1 cellular context compared by ENCODE assay signal in the genomic region with DNA sequence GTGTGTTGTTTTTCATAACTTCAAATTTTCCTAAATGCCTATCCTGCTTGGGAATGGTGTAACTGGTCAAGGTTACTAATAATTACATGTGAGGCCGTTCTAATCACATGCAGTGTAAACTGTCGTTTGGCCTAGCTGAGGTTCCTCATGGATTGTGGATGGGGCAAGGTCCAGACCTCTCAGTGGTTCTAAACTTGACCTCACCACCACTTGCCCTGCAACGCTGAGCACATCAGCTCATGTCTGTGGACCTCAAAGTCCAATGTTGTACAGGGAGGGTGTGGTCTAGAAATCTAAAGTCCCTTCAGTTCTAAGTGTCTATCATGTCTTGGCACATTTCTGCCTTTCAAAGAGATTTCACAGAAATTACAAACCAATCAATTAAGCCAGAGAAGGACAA.
TF ChIP-seq lines count a peak whose summit lies in the region.

No MANE protein-coding gene starts in this region.

TF ChIP-seq in HepG2, 621 proteins besides CTCF, POLR2A, EP300 and RAD21:
- TF ChIP-seq SIN3A (IDR thresholded peaks at IDR 0.05; ENCODE audit: borderline replicate concordance, low read depth, low read length) (no peak), NCOR1 (IDR thresholded peaks at IDR 0.05; ENCODE audit: borderline replicate concordance, low read length) (peak; percentile 35; the same call in 1 of the 2 replicates), HNF4A (CRISPR knock-in tag; IDR thresholded peaks at IDR 0.05) (peak; percentile 44), RARA (CRISPR knock-in tag; IDR thresholded peaks at IDR 0.05) (peak; percentile 40; the same call in 1 of the 2 replicates), MATR3 (CRISPR knock-in tag; IDR thresholded peaks at IDR 0.05) (no peak)
- TF ChIP-seq, protein P1, sequence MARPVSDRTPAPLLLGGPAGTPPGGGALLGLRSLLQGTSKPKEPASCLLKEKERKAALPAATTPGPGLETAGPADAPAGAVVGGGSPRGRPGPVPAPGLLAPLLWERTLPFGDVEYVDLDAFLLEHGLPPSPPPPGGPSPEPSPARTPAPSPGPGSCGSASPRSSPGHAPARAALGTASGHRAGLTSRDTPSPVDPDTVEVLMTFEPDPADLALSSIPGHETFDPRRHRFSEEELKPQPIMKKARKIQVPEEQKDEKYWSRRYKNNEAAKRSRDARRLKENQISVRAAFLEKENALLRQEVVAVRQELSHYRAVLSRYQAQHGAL (CRISPR knock-in tag; IDR thresholded peaks at IDR 0.05; ENCODE audit: not compliant biosample characterization) = no peak
